ENCODE assay signal across 17 cellular contexts in the genomic region with DNA sequence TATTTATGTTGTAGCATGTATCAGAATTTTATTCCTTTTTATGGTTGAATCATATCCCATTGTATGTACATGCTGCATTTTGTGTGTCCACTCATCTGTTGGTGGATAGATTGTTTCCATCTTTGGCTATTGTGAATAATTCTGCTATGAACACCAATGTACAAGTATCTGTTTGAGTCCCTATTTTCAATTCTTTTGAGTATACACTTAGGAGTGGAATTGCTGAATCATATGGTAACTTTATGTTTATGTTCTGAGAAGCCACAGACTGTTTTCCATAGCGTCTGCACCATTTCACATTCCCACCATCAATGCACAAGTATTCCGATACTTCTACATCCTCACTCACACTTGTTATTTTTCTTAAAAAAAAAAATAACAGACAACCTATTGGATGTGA.
A peak's percentile ranks its signal among the peaks of the same experiment; 100 is the strongest.
DNase-seq lines count a peak whose midpoint lies in the region; ATAC-seq and TF ChIP-seq lines count a peak whose summit lies in the region.
"Had no signal": no experiment of that assay in that cellular context is flagged by ENCODE, and none has a peak within 500 bp of the region (broad histone marks: within the 10 kb centered on the region; RNA-seq: fewer than 3 reads in every experiment).

No MANE protein-coding gene starts in this region.

- peak overlapping the region; percentile 67 to 77 for H3K4me3 Mint-ChIP-seq in activated T-cell treated with anti-CD3 and anti-CD28 coated beads, Interleukin-2, amount 50 U/mL, for 72 hours
- H3K4me3 Mint-ChIP-seq in HFFc6 (peak overlapping the region; percentile 28; the same call in 1 of the 2 replicates), CD14-positive monocyte (no peak overlapping the region)
- H3K4me3 Mint-ChIP-seq in stimulated activated effector memory CD8-positive, alpha-beta T cell treated with anti-CD3 and anti-CD28 coated beads, Interleukin-12 subunit alpha, Interleukin-12 subunit beta, amount 100 ng/mL, for 72 hours, result peak overlapping the region; percentile 68
- H3K4me3 Mint-ChIP-seq: nephron progenitor cell had no signal

- intact Hi-C loops in CD14-positive monocyte (cut with micrococcal nuclease) (loop anchor here in 1 of 2 donors (10.0 kb wide), 1 partner anchor 50 kb away; no protein-coding TSS in a partner anchor), cardiac septum (cut with DNase I) (no loop called here)

- H3K4me1 Mint-ChIP-seq in activated T-cell treated with anti-CD3 and anti-CD28 coated beads, Interleukin-2, amount 50 U/mL, for 72 hours (ENCODE audit: low read depth), result peaks cover 79% of the 10 kb centered on the region
- H3K4me1 Mint-ChIP-seq in HFFc6 (ENCODE audit: low read depth) (peaks cover 84% of the 10 kb centered on the region), CD14-positive monocyte (peaks cover 17% of the 10 kb centered on the region)
- peaks cover 78% of the 10 kb centered on the region for H3K4me1 Mint-ChIP-seq in stimulated activated effector memory CD8-positive, alpha-beta T cell treated with anti-CD3 and anti-CD28 coated beads, Interleukin-12 subunit alpha, Interleukin-12 subunit beta, amount 100 ng/mL, for 72 hours
- H3K4me1 Mint-ChIP-seq: nephron progenitor cell had no signal

- H3K36me3 Mint-ChIP-seq in activated T-cell treated with anti-CD3 and anti-CD28 coated beads, Interleukin-2, amount 50 U/mL, for 72 hours (ENCODE audit: insufficient read depth in 2 of 2), result peaks cover 0 to 8% of the 10 kb centered on the region in 2 donors
- no peaks in the 10 kb centered on the region for H3K36me3 Mint-ChIP-seq in HFFc6 (ENCODE audit: low read depth)
- H3K36me3 Mint-ChIP-seq in stimulated activated effector memory CD8-positive, alpha-beta T cell treated with anti-CD3 and anti-CD28 coated beads, Interleukin-12 subunit alpha, Interleukin-12 subunit beta, amount 100 ng/mL, for 72 hours, result peaks cover 23% of the 10 kb centered on the region
- no peaks in the 10 kb centered on the region for H3K36me3 Mint-ChIP-seq in CD14-positive monocyte

- in situ Hi-C loops in astrocyte of the spinal cord (cut with HindIII; ENCODE audit: low sequenced_read_pairs), result no loop called here

- peak overlapping the region; percentile 96 for H3K27ac Mint-ChIP-seq in activated T-cell treated with anti-CD3 and anti-CD28 coated beads, Interleukin-2, amount 50 U/mL, for 72 hours
- peak overlapping the region; percentile 65 for H3K27ac Mint-ChIP-seq in HFFc6
- peak overlapping the region; percentile 96 for H3K27ac Mint-ChIP-seq in stimulated activated effector memory CD8-positive, alpha-beta T cell treated with anti-CD3 and anti-CD28 coated beads, Interleukin-12 subunit alpha, Interleukin-12 subunit beta, amount 100 ng/mL, for 72 hours
- H3K27ac Mint-ChIP-seq in CD14-positive monocyte, result no peak overlapping the region
- H3K27ac Mint-ChIP-seq: nephron progenitor cell, progenitor cell of endocrine pancreas had no signal

- TF ChIP-seq CTCF in HFFc6 (IDR thresholded peaks at IDR 0.05), result no peak
- TF ChIP-seq CTCF in astrocyte of the spinal cord (IDR thresholded peaks at IDR 0.05; ENCODE audit: low read depth, low read length), result no peak
- TF ChIP-seq CTCF in CD14-positive monocyte (IDR thresholded peaks at IDR 0.05), result no peak

- ATAC-seq in activated T-cell treated with anti-CD3 and anti-CD28 coated beads, Interleukin-2, amount 50 U/mL, for 72 hours (replicated peaks in 1 of 2), result peak; percentile 80 to 86
- peak; percentile 86 for ATAC-seq in stimulated activated effector memory CD8-positive, alpha-beta T cell treated with anti-CD3 and anti-CD28 coated beads, Interleukin-12 subunit alpha, Interleukin-12 subunit beta, amount 100 ng/mL, for 72 hours
- ATAC-seq: foreskin keratinocyte had no signal

- no peak for DNase-seq in activated T-cell treated with anti-CD3 and anti-CD28 coated beads, Interleukin-2, amount 50 U/mL, for 72 hours
- DNase-seq in activated T-cell treated with anti-CD3 and anti-CD28 coated beads for 4 hours (no peak), HFFc6 (no peak), astrocyte of the spinal cord (ENCODE audit: low read depth, low spot score) (peak; percentile 63), CD14-positive monocyte (ENCODE audit: low spot score) (no peak), globus pallidus (ENCODE audit: low spot score) (no peak), cardiac septum (ENCODE audit: low spot score) (no peak)
- no peak for DNase-seq in stimulated activated effector memory CD8-positive, alpha-beta T cell treated with anti-CD3 and anti-CD28 coated beads, Interleukin-12 subunit alpha, Interleukin-12 subunit beta, amount 100 ng/mL, for 72 hours (ENCODE audit: low spot score in 2 of 2)
- DNase-seq: DND-41; foreskin keratinocyte; NCI-H1417 treated with DMSO at 0.1 percent for 48 hours; NCI-H2171 treated with DMSO at 0.1 percent for 48 hours; nephron progenitor cell; Right ventricle myocardium superior; stimulated activated CD4-positive, alpha-beta T cell treated with anti-CD3 and anti-CD28 coated beads, Interleukin-2, amount 100 ng/mL, for 48 hours; testis had no signal

- H3K4me3 ChIP-seq in astrocyte of the spinal cord (ENCODE audit: low read depth, low read length), result no peak overlapping the region
- H3K4me3 ChIP-seq: testis had no signal

- no peaks in the 10 kb centered on the region for H3K27me3 Mint-ChIP-seq in activated T-cell treated with anti-CD3 and anti-CD28 coated beads, Interleukin-2, amount 50 U/mL, for 72 hours (ENCODE audit: low read depth)
- H3K27me3 Mint-ChIP-seq in HFFc6 (ENCODE audit: insufficient read depth), result no peaks in the 10 kb centered on the region; the same call in 1 of the 2 replicates
- peaks cover 0 to 3% (median 1%) of the 10 kb centered on the region in 3 donors for H3K27me3 Mint-ChIP-seq in CD14-positive monocyte (ENCODE audit: low read depth in 3 of 3)
- H3K27me3 Mint-ChIP-seq: progenitor cell of endocrine pancreas had no signal

- no peaks in the 10 kb centered on the region for H3K9me3 Mint-ChIP-seq in activated T-cell treated with anti-CD3 and anti-CD28 coated beads, Interleukin-2, amount 50 U/mL, for 72 hours
- H3K9me3 Mint-ChIP-seq in HFFc6 (no peaks in the 10 kb centered on the region), CD14-positive monocyte (no peaks in the 10 kb centered on the region)
- no peaks in the 10 kb centered on the region for H3K9me3 Mint-ChIP-seq in stimulated activated effector memory CD8-positive, alpha-beta T cell treated with anti-CD3 and anti-CD28 coated beads, Interleukin-12 subunit alpha, Interleukin-12 subunit beta, amount 100 ng/mL, for 72 hours
- H3K9me3 Mint-ChIP-seq: nephron progenitor cell had no signal

Comparison
In these comparisons a context has a peak if more than half of its experiments do, and no peak if none do; other contexts are left out.
1. H3K27ac Mint-ChIP-seq: peak in activated T-cell treated with anti-CD3 and anti-CD28 coated beads, Interleukin-2, amount 50 U/mL, for 72 hours (single experiment), HFFc6 (single experiment) and stimulated activated effector memory CD8-positive, alpha-beta T cell treated with anti-CD3 and anti-CD28 coated beads, Interleukin-12 subunit alpha, Interleukin-12 subunit beta, amount 100 ng/mL, for 72 hours (single experiment); none in CD14-positive monocyte (0 of 7).
2. H3K4me3 Mint-ChIP-seq: peak in activated T-cell treated with anti-CD3 and anti-CD28 coated beads, Interleukin-2, amount 50 U/mL, for 72 hours (2 of 2), HFFc6 (single experiment) and stimulated activated effector memory CD8-positive, alpha-beta T cell treated with anti-CD3 and anti-CD28 coated beads, Interleukin-12 subunit alpha, Interleukin-12 subunit beta, amount 100 ng/mL, for 72 hours (single experiment); none in CD14-positive monocyte (0 of 2).